Comparison of ENCODE assay signal across 25 cellular contexts in the genomic region with DNA sequence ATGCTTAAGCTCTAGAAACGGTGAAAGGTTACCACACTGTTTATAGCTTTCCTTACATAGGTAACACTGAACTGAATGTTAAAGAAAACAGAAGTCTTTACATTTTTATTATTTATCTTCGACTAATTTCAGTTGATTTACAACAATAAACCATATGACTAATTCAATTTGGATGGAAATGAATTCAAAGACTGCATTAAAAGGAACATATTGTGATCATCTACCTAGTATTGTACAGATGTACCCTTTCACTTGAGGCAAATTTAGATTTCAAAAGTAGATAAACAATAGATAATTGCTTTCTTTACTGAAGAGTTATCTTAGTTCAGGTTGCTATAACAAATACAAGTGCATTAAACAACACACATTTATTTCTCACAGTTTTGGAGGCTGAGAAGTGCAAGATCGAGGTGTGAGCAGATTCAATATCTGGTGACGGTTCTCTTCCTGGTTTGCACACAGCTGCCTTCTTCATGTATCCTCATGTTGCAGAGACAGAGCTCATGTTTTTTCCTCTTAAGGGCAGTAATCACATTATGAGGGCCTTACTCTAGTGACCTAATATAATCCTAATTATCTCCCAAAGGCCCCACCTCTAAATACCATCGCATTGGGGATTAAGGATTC. TPM values are rescaled to one million over a fixed set of nuclear protein-coding genes. Genes with fewer than 3 reads are reported as not detected.
DNase-seq lines count a peak whose midpoint lies in the region; ATAC-seq and TF ChIP-seq lines count a peak whose summit lies in the region.
"Had no signal": no experiment of that assay in that cellular context is flagged by ENCODE, and none has a peak within 500 bp of the region (broad histone marks: within the 10 kb centered on the region; RNA-seq: fewer than 3 reads in every experiment).

No MANE protein-coding gene starts in this region.

- DNase-seq in DMS 273 (lab: John Stamatoyannopoulos, UW; ENCODE audit: unreplicated experiment) (peak; percentile 10), DMS 273 treated with DMSO at 0.1 percent for 48 hours (lab: John Stamatoyannopoulos, UW) (no peak), SJCRH30 (peak in 1 of 2 experiments; percentile 19), mesothelial cell of epicardium (ENCODE audit: low spot score in 2 of 2, unreplicated experiment in 2 of 2) (no peak), left colon (no peak), COLO668 (lab: John Stamatoyannopoulos, UW; ENCODE audit: unreplicated experiment) (no peak), hypothalamus (lab: John Stamatoyannopoulos, UW) (no peak)
- DNase-seq: activated CD4-positive, alpha-beta T cell treated with anti-CD3 and anti-CD28 coated beads, Interleukin-2, amount 50 U/mL, for 48 hours; activated CD4-positive, CD25-positive, alpha-beta regulatory T cell; activated CD8-positive, alpha-beta memory T cell treated with anti-CD3 and anti-CD28 coated beads, Interleukin-2, amount 50 U/mL, for 48 hours; activated effector memory CD4-positive, alpha-beta T cell treated with anti-CD3 and anti-CD28 coated beads, Interleukin-2, amount 50 U/mL, for 16 hours; Caco-2; endodermal cell; esophagus squamous epithelium; ovary; stomach; T1000; trophoblast cell had no signal

- H3K36me3 ChIP-seq in HEK293 (ENCODE audit: control insufficient read depth in 2 of 2, insufficient read depth in 1 of 2, low read length in 2 of 2) (no peaks in the 10 kb centered on the region), SJCRH30 (no peaks in the 10 kb centered on the region)
- H3K36me3 ChIP-seq: brain microvascular endothelial cell, colonic mucosa, esophagus squamous epithelium, gastroesophageal sphincter, ovary, right atrium auricular region, stomach had no signal

- H3K4me3 ChIP-seq in HEK293 (ENCODE audit: low read depth, low read length): no peak overlapping the region
- H3K4me3 ChIP-seq in SJCRH30: peak overlapping the region; percentile 19; the same call in 1 of the 2 replicates
- H3K4me3 ChIP-seq: colonic mucosa, esophagus squamous epithelium, gastroesophageal sphincter, GM23338, ovary, right atrium auricular region, stomach had no signal

- no peaks in the 10 kb centered on the region; the same call in 1 of the 2 replicates for H3K27me3 ChIP-seq in SJCRH30
- H3K27me3 ChIP-seq: brain microvascular endothelial cell, colonic mucosa, esophagus squamous epithelium, gastroesophageal sphincter, ovary, right atrium auricular region, stomach had no signal

- POLR2A ChIA-PET in HEK293 (lab: Yijun Ruan, JAX): interaction anchor here (0.6 kb wide), 1 partner anchor 9 kb away, joined by 4 read pairs; no protein-coding TSS in a partner anchor

- peak overlapping the region; percentile 96 for H3K27ac Mint-ChIP-seq in mesothelial cell of epicardium
- H3K27ac Mint-ChIP-seq: endodermal cell, GM23338, memory B cell had no signal

- H3K27ac ChIP-seq in HEK293 (ENCODE audit: extremely low read depth, low read depth, low read length) (peak overlapping the region; percentile 86), SJCRH30 (no peak overlapping the region)
- H3K27ac ChIP-seq: brain microvascular endothelial cell, colonic mucosa, esophagus squamous epithelium, gastroesophageal sphincter, ovary, right atrium auricular region, stomach had no signal

- H3K4me3 Mint-ChIP-seq in mesothelial cell of epicardium: no peak overlapping the region
- H3K4me3 Mint-ChIP-seq: endodermal cell, GM23338, memory B cell had no signal

- peaks cover 13% of the 10 kb centered on the region for H3K4me1 ChIP-seq in HEK293 (ENCODE audit: control insufficient read depth, insufficient read depth, low read length)
- peaks cover 13% of the 10 kb centered on the region for H3K4me1 ChIP-seq in SJCRH30
- H3K4me1 ChIP-seq: Caco-2, colonic mucosa, gastroesophageal sphincter, right atrium auricular region had no signal

- no peaks in the 10 kb centered on the region for H3K27me3 Mint-ChIP-seq in mesothelial cell of epicardium (ENCODE audit: low read depth)

- ATAC-seq in left colon: no peak
- ATAC-seq: gastroesophageal sphincter, GM23338 had no signal

- CTCF ChIA-PET in HEK293 (lab: Yijun Ruan, JAX): interaction anchor here (0.5 kb wide), 1 partner anchor 14 kb away, joined by 5 read pairs; no protein-coding TSS in a partner anchor

- H3K4me1 Mint-ChIP-seq in mesothelial cell of epicardium: peaks cover 46% of the 10 kb centered on the region
- H3K4me1 Mint-ChIP-seq: endodermal cell, GM23338, memory B cell had no signal

- intact Hi-C loops in left colon (cut with DNase I, micrococcal nuclease): no loop called here

- H3K9me3 ChIP-seq in HEK293 (ENCODE audit: control insufficient read depth, insufficient read depth, low read depth, low read length): no peaks in the 10 kb centered on the region
- H3K9me3 ChIP-seq in SJCRH30 (replicated peaks): peaks cover 14% of the 10 kb centered on the region
- H3K9me3 ChIP-seq: colonic mucosa, ovary had no signal

- no peak for TF ChIP-seq CTCF in HEK293 (tag by site-specific recombination; IDR thresholded peaks at IDR 0.05)
- no peak for TF ChIP-seq CTCF in mesothelial cell of epicardium (IDR thresholded peaks at IDR 0.05; ENCODE audit: unreplicated experiment)

- H3K9me3 Mint-ChIP-seq in mesothelial cell of epicardium: peaks cover 23% of the 10 kb centered on the region

- H3K36me3 Mint-ChIP-seq in mesothelial cell of epicardium: peaks cover 8% of the 10 kb centered on the region

TF ChIP-seq in HEK293, 187 proteins besides CTCF, POLR2A, EP300 and RAD21 (continues in another document):
- TF ChIP-seq, protein P1, sequence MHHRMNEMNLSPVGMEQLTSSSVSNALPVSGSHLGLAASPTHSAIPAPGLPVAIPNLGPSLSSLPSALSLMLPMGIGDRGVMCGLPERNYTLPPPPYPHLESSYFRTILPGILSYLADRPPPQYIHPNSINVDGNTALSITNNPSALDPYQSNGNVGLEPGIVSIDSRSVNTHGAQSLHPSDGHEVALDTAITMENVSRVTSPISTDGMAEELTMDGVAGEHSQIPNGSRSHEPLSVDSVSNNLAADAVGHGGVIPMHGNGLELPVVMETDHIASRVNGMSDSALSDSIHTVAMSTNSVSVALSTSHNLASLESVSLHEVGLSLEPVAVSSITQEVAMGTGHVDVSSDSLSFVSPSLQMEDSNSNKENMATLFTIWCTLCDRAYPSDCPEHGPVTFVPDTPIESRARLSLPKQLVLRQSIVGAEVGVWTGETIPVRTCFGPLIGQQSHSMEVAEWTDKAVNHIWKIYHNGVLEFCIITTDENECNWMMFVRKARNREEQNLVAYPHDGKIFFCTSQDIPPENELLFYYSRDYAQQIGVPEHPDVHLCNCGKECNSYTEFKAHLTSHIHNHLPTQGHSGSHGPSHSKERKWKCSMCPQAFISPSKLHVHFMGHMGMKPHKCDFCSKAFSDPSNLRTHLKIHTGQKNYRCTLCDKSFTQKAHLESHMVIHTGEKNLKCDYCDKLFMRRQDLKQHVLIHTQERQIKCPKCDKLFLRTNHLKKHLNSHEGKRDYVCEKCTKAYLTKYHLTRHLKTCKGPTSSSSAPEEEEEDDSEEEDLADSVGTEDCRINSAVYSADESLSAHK (tag by site-specific recombination; IDR thresholded peaks at IDR 0.05): no peak
- TF ChIP-seq ZNF24 (tag by site-specific recombination; IDR thresholded peaks at IDR 0.05): no peak
- TF ChIP-seq ZNF529 (tag by site-specific recombination; IDR thresholded peaks at IDR 0.05; ENCODE audit: insufficient replicate concordance): no peak
- no peak for TF ChIP-seq SETDB1 (IDR thresholded peaks at IDR 0.05; ENCODE audit: insufficient read length, low read length)
- TF ChIP-seq, protein P2, sequence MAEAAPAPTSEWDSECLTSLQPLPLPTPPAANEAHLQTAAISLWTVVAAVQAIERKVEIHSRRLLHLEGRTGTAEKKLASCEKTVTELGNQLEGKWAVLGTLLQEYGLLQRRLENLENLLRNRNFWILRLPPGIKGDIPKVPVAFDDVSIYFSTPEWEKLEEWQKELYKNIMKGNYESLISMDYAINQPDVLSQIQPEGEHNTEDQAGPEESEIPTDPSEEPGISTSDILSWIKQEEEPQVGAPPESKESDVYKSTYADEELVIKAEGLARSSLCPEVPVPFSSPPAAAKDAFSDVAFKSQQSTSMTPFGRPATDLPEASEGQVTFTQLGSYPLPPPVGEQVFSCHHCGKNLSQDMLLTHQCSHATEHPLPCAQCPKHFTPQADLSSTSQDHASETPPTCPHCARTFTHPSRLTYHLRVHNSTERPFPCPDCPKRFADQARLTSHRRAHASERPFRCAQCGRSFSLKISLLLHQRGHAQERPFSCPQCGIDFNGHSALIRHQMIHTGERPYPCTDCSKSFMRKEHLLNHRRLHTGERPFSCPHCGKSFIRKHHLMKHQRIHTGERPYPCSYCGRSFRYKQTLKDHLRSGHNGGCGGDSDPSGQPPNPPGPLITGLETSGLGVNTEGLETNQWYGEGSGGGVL (tag by site-specific recombination; IDR thresholded peaks at IDR 0.05): no peak
- TF ChIP-seq, protein P3, sequence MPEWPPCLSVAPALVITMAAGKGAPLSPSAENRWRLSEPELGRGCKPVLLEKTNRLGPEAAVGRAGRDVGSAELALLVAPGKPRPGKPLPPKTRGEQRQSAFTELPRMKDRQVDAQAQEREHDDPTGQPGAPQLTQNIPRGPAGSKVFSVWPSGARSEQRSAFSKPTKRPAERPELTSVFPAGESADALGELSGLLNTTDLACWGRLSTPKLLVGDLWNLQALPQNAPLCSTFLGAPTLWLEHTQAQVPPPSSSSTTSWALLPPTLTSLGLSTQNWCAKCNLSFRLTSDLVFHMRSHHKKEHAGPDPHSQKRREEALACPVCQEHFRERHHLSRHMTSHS (tag by site-specific recombination; IDR thresholded peaks at IDR 0.05): no peak
- no peak for TF ChIP-seq ZNF311 (tag by site-specific recombination; IDR thresholded peaks at IDR 0.05; ENCODE audit: borderline replicate concordance)
- no peak for TF ChIP-seq WT1 (tag by site-specific recombination; IDR thresholded peaks at IDR 0.05)
- TF ChIP-seq ZNF292 (tag by site-specific recombination; IDR thresholded peaks at IDR 0.05; ENCODE audit: borderline replicate concordance, low read depth): no peak
- no peak for TF ChIP-seq ZNF366 (tag by site-specific recombination; conservative IDR thresholded peaks at IDR 0.05)
- no peak for TF ChIP-seq ZNF558 (tag by site-specific recombination; IDR thresholded peaks at IDR 0.05)
- TF ChIP-seq ZNF391 (tag by site-specific recombination; IDR thresholded peaks at IDR 0.05; ENCODE audit: borderline replicate concordance, low read depth): no peak
- TF ChIP-seq ZBTB1 (tag by site-specific recombination; IDR thresholded peaks at IDR 0.05): no peak

RNA-seq across cellular contexts. Expression of a gene that starts 15.0 kb away (rescaled TPM):
- total RNA-seq in SJCRH30 (2014; rRNA removed; shearing (Covaris generic)): not detected in 2 replicates
- total RNA-seq in mesothelial cell of epicardium (0.57 to 1.3 TPM (median 0.83 TPM) in 3 replicates), left colon (not detected)
- total RNA-seq: colonic mucosa, esophagus squamous epithelium, gastroesophageal sphincter, right atrium auricular region, stomach had no signal
